ENCODE assay signal across 20 cellular contexts in the genomic region with DNA sequence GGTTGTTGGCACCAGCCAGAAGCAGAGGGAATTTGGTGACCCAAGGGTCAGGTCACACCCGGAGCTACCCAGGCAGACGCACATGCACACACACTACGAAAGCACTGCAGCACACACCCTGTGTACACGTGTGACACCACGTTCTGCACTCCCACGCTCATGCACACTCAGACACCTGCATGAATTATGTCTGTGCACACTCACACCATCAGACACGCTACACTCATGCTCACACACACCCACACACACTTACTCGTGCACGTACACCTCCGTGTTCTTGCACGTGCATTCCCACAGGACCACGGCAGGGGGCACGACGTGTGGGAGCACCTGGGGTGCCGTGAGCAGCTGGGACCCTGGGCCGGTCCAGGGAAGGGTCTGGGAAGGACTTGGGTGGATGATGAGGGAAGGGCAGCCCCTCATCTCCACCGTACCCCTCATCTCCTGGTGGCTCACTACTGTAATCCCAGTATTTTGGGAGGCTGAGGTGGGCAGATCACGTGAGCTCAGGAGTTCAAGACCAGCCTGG. TPM values are rescaled to one million over a fixed set of nuclear protein-coding genes. Genes with fewer than 3 reads are reported as not detected.
DNase-seq lines count a peak whose midpoint lies in the region; ATAC-seq, FAIRE-seq and TF ChIP-seq lines count a peak whose summit lies in the region.
"Had no signal": no experiment of that assay in that cellular context is flagged by ENCODE, and none has a peak within 500 bp of the region (broad histone marks: within the 10 kb centered on the region; RNA-seq: fewer than 3 reads in every experiment).

No MANE protein-coding gene starts in this region.

- FAIRE-seq in HTR-8/SVneo (lab: Jason Lieb, UNC) (peak; percentile 96), kidney (lab: Jason Lieb, UNC) (no peak)

- H3K4me1 ChIP-seq in BLaER1 (peaks cover 57% of the 10 kb centered on the region), kidney (ENCODE audit: control insufficient read depth in 1 of 2, insufficient read depth in 1 of 2, low read depth in 1 of 2, low read length in 2 of 2) (no peaks in the 10 kb centered on the region), testis (peaks cover 11% of the 10 kb centered on the region)

- H3K9me3 ChIP-seq in BLaER1, result peaks cover 12% of the 10 kb centered on the region
- H3K9me3 ChIP-seq in kidney (ENCODE audit: control insufficient read depth in 1 of 2, low read length in 2 of 2), result peaks cover 0 to 3% of the 10 kb centered on the region in 2 donors
- no peaks in the 10 kb centered on the region for H3K9me3 ChIP-seq in testis

- H3K27ac ChIP-seq in BLaER1 (no peak overlapping the region), kidney (ENCODE audit: low read depth in 2 of 2, low read length in 2 of 2) (no peak overlapping the region), testis (no peak overlapping the region)
- H3K27ac ChIP-seq: C4-2B, GM23248, HL-60 had no signal

- DNase-seq in HTR-8/SVneo (ENCODE audit: insufficient read length, low spot score), result no peak
- peak; percentile 59 for DNase-seq in kidney
- DNase-seq in posterior vena cava (ENCODE audit: low spot score), result peak; percentile 56
- no peak for DNase-seq in activated CD8-positive, alpha-beta memory T cell treated with anti-CD3 and anti-CD28 coated beads for 24 hours
- no peak for DNase-seq in testis
- DNase-seq in activated gamma-delta T cell treated with Interleukin-2 at 50 U/mL for 16 hours, result no peak
- DNase-seq: ACHN; CD8-positive, alpha-beta T cell; COR-L47; DND-41; GDM1; GM23248; H7; IMR-90; KBM-7 had no signal

- peak overlapping the region; percentile 89 for H3K4me2 ChIP-seq in BLaER1

- ATAC-seq in HG03139 (IDR thresholded peaks at IDR 0.05; ENCODE audit: unreplicated experiment), result no peak
- ATAC-seq: CD8-positive, alpha-beta T cell had no signal

- peaks cover 25% of the 10 kb centered on the region for H4K20me1 ChIP-seq in BLaER1

- 88 to 91% methylated on average over 16 to 18 of the region's 18 CpGs for whole genome bisulfite sequencing in testis, 2 donors

- H3K36me3 ChIP-seq in BLaER1 (no peaks in the 10 kb centered on the region), kidney (ENCODE audit: control insufficient read depth in 1 of 2, insufficient read depth in 2 of 2, low read length in 2 of 2) (no peaks in the 10 kb centered on the region), testis (ENCODE audit: low read depth, missing control alignments) (no peaks in the 10 kb centered on the region)

- H3K27me3 ChIP-seq in BLaER1 (no peaks in the 10 kb centered on the region), testis (no peaks in the 10 kb centered on the region)

- intact Hi-C loops in kidney (cut with DNase I), result no loop called here
- intact Hi-C loops in posterior vena cava (cut with DNase I), result no loop called here
- intact Hi-C loops in testis (cut with DNase I; ENCODE audit: low total_unique reads), result no loop called here

- H3K4me3 ChIP-seq in BLaER1 (no peak overlapping the region), kidney (ENCODE audit: low read length in 2 of 2) (no peak overlapping the region), testis (no peak overlapping the region)
- H3K4me3 ChIP-seq: GM23248 had no signal

- TF ChIP-seq CTCF in kidney (IDR thresholded peaks at IDR 0.05; ENCODE audit: borderline replicate concordance, extremely low read depth, insufficient read depth) (no peak), testis (IDR thresholded peaks at IDR 0.05) (no peak)

- H3K9ac ChIP-seq in BLaER1, result no peak overlapping the region
- H3K9ac ChIP-seq in kidney (ENCODE audit: low read length in 2 of 2), result no peak overlapping the region
- H3K9ac ChIP-seq: GM23248 had no signal

- TF ChIP-seq POLR2A in testis (IDR thresholded peaks at IDR 0.05), result no peak

RNA-seq across cellular contexts. Expression of a gene that starts 20.8 kb away (rescaled TPM):
- total RNA-seq in kidney (0.31 TPM), posterior vena cava (under 1 TPM in 1 of 2 donors, not detected in 1; 0.52 TPM), testis (1 to 10 TPM in 1 of 2 donors, not detected in 1; 1.1 TPM)
- polyA plus RNA-seq in kidney (ENCODE audit: insufficient read depth, low read depth, low replicate concordance) (not detected), testis (ENCODE audit: insufficient read depth, low read depth, low replicate concordance) (1.3 TPM)
- total RNA-seq: A172; CD8-positive, alpha-beta T cell; IMR-90 had no signal

Comparison
In these comparisons a context has a peak if more than half of its experiments do, and no peak if none do; other contexts are left out.
1. DNase-seq: peak in kidney (single experiment) and posterior vena cava (single experiment); none in HTR-8/SVneo (single experiment), activated CD8-positive, alpha-beta memory T cell treated with anti-CD3 and anti-CD28 coated beads for 24 hours (single experiment), testis (single experiment) and activated gamma-delta T cell treated with Interleukin-2 at 50 U/mL for 16 hours (single experiment).